ENCODE assay signal across 9 cellular contexts in the genomic region with DNA sequence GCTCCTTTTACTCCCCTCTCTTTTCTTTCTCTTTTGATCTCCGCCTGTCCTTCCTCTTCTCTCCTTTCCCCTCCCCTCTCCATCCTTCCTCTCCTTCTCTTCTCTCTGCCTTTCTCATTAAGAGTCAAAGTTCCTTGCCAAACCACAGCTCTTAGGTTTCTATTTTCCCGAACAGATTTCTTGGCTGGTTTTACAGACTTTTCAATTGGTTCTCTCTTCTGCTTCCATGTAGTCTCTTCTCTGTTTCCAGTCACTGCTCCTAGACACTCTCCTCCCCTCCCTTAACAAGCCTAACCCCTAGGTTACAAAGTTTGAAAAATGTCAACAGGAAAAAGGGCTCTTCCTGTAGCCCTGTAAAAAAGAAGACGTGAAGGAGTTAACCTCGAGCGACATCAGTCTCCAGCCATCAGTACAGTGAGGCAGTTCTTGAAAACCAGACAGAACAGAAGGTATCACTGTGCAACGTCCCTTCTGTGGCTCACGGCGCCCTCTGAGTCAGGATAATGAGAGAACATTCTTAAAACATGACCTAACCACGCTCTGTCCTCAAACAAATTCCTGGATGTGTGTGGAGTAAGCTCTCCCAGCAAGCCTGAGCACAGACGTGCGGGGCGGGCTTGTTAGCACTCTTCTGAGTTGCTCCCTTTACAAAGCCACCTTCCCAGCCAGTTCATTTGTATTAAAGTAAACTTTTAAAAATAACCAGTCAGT. TPM values are rescaled to one million over a fixed set of nuclear protein-coding genes. Genes with fewer than 3 reads are reported as not detected.
A peak's percentile ranks its signal among the peaks of the same experiment; 100 is the strongest.
DNase-seq lines count a peak whose midpoint lies in the region; ATAC-seq lines count a peak whose summit lies in the region.
"Had no signal": no experiment of that assay in that cellular context is flagged by ENCODE, and none has a peak within 500 bp of the region (broad histone marks: within the 10 kb centered on the region; RNA-seq: fewer than 3 reads in every experiment).

No MANE protein-coding gene starts in this region.

- no peaks in the 10 kb centered on the region for H3K9me3 Mint-ChIP-seq in effector memory CD8-positive, alpha-beta T cell
- H3K9me3 Mint-ChIP-seq: dendritic cell treated with granulocyte-macrophage colony-stimulating factor and Interleukin-4, amounts not matched to agents 40 ng/mL and 50 ng/mL, for 4 days had no signal

- H3K4me3 Mint-ChIP-seq in effector memory CD8-positive, alpha-beta T cell, result no peak overlapping the region
- H3K4me3 Mint-ChIP-seq: dendritic cell treated with granulocyte-macrophage colony-stimulating factor and Interleukin-4, amounts not matched to agents 40 ng/mL and 50 ng/mL, for 4 days had no signal

- DNase-seq in COLO668 (lab: John Stamatoyannopoulos, UW; ENCODE audit: unreplicated experiment) (peak; percentile 0), NCI-H1694 treated with DMSO at 0.1 percent for 48 hours (lab: John Stamatoyannopoulos, UW) (peak; percentile 66), dermis microvascular lymphatic vessel endothelial cell (ENCODE audit: low read depth in 2 of 2) (peak; percentile 36 to 84), mesenteric fat pad (ENCODE audit: low spot score) (peak; percentile 84)
- no peak for DNase-seq in effector memory CD8-positive, alpha-beta T cell
- no peak for DNase-seq in stimulated activated CD4-positive, alpha-beta T cell treated with anti-CD3 and anti-CD28 coated beads, Interleukin-2, amount 100 ng/mL, for 48 hours

- no peak overlapping the region for H3K27ac Mint-ChIP-seq in effector memory CD8-positive, alpha-beta T cell
- H3K27ac Mint-ChIP-seq: dendritic cell treated with granulocyte-macrophage colony-stimulating factor and Interleukin-4, amounts not matched to agents 40 ng/mL and 50 ng/mL, for 4 days had no signal

- no peaks in the 10 kb centered on the region for H3K36me3 Mint-ChIP-seq in effector memory CD8-positive, alpha-beta T cell (ENCODE audit: insufficient read depth)

- H3K27me3 Mint-ChIP-seq in effector memory CD8-positive, alpha-beta T cell, result peaks cover 23 to 26% of the 10 kb centered on the region in 2 donors

- ATAC-seq in HG02884 (IDR thresholded peaks at IDR 0.05; ENCODE audit: unreplicated experiment) (no peak), GM19328 (IDR thresholded peaks at IDR 0.05; ENCODE audit: unreplicated experiment) (no peak)
- no peak for ATAC-seq in effector memory CD8-positive, alpha-beta T cell (replicated peaks)

- H3K4me1 Mint-ChIP-seq in effector memory CD8-positive, alpha-beta T cell (ENCODE audit: low read depth in 2 of 2), result peaks cover 0 to 5% of the 10 kb centered on the region in 2 donors

RNA-seq across cellular contexts. Expression of a gene that starts 11.6 kb away (rescaled TPM):
- under 0.01 TPM in 1 of 2 replicates, not detected in the other for total RNA-seq in dermis microvascular lymphatic vessel endothelial cell
- 0.16 TPM for total RNA-seq in mesenteric fat pad

Comparison
In these comparisons a context has a peak if more than half of its experiments do, and no peak if none do; other contexts are left out.
1. DNase-seq: peak in COLO668 (single experiment), NCI-H1694 treated with DMSO at 0.1 percent for 48 hours (single experiment), dermis microvascular lymphatic vessel endothelial cell (2 of 2) and mesenteric fat pad (single experiment); none in effector memory CD8-positive, alpha-beta T cell (0 of 3) and stimulated activated CD4-positive, alpha-beta T cell treated with anti-CD3 and anti-CD28 coated beads, Interleukin-2, amount 100 ng/mL, for 48 hours (0 of 2).